20 cellular contexts compared by ENCODE assay signal in genomic region chr10:12489806-12490205, GRCh38.
"Had no signal": no experiment of that assay in that cellular context is flagged by ENCODE, and none has a peak within 500 bp of the region (broad histone marks: within the 10 kb centered on the region; RNA-seq: fewer than 3 reads in every experiment).

No MANE protein-coding gene starts in this region.

- FAIRE-seq: endometrium, urothelium cell line had no signal

- ATAC-seq: activated naive CD4-positive, alpha-beta T cell treated with anti-CD3 and anti-CD28 coated beads, Interleukin-2, amount 50 U/mL, for 72 hours; esophagus mucosa; left lung; stimulated activated naive CD8-positive, alpha-beta T cell treated with anti-CD3 and anti-CD28 coated beads, Interleukin-15, amount 100 ng/mL, for 72 hours had no signal

- H3K27ac Mint-ChIP-seq: T-helper 1 cell treated with Interleukin-12 subunit alpha and Interleukin-12 subunit beta and Interleukin-4 antibody, amounts not matched to agents 30 μg/mL and 1 μg/mL, for 36 hours had no signal

- H3K36me3 Mint-ChIP-seq: activated naive CD4-positive, alpha-beta T cell treated with anti-CD3 and anti-CD28 coated beads, Interleukin-2, amount 50 U/mL, for 72 hours had no signal

- H3K27ac ChIP-seq: dorsolateral prefrontal cortex, left lung, neutrophil, sigmoid colon, thoracic aorta had no signal

- DNase-seq: activated B cell treated with CpG ODN at 0.5 μM for 24 hours; activated CD4-positive, alpha-beta T cell treated with anti-CD3 and anti-CD28 coated beads, Interleukin-2, amount 50 U/mL, for 1 hour; activated effector memory CD4-positive, alpha-beta T cell treated with Interleukin-2 at 50 U/mL for 16 hours; amniotic stem cell; cerebellar nuclear complex; dorsolateral prefrontal cortex; glutamatergic neuron; left lung; sigmoid colon; stimulated activated CD4-positive, alpha-beta T cell treated with anti-CD3 and anti-CD28 coated beads, Interleukin-4, amount 100 ng/mL, for 1 hour; stimulated activated CD8-positive, alpha-beta memory T cell treated with anti-CD3 and anti-CD28 coated beads, Interleukin-4, amount 100 ng/mL, for 48 hours; stimulated activated naive CD8-positive, alpha-beta T cell treated with anti-CD3 and anti-CD28 coated beads, Interleukin-15, amount 100 ng/mL, for 72 hours had no signal

- H3K27me3 ChIP-seq: dorsolateral prefrontal cortex, sigmoid colon had no signal

- H3K4me3 ChIP-seq: dorsolateral prefrontal cortex, left lung, sigmoid colon, thoracic aorta had no signal

- H3K9me3 Mint-ChIP-seq: activated B cell treated with CpG ODN at 0.5 μM for 24 hours; activated naive CD4-positive, alpha-beta T cell treated with anti-CD3 and anti-CD28 coated beads, Interleukin-2, amount 50 U/mL, for 72 hours; brain; stimulated activated naive CD8-positive, alpha-beta T cell treated with anti-CD3 and anti-CD28 coated beads, Interleukin-15, amount 100 ng/mL, for 72 hours; T-helper 1 cell treated with Interleukin-12 subunit alpha and Interleukin-12 subunit beta and Interleukin-4 antibody, amounts not matched to agents 30 μg/mL and 1 μg/mL, for 36 hours had no signal

- H3K27me3 Mint-ChIP-seq: activated B cell treated with CpG ODN at 0.5 μM for 24 hours; stimulated activated naive CD8-positive, alpha-beta T cell treated with anti-CD3 and anti-CD28 coated beads, Interleukin-15, amount 100 ng/mL, for 72 hours had no signal

- H3K4me3 Mint-ChIP-seq: activated B cell treated with CpG ODN at 0.5 μM for 24 hours; brain; stimulated activated naive CD8-positive, alpha-beta T cell treated with anti-CD3 and anti-CD28 coated beads, Interleukin-15, amount 100 ng/mL, for 72 hours; T-helper 1 cell treated with Interleukin-12 subunit alpha and Interleukin-12 subunit beta and Interleukin-4 antibody, amounts not matched to agents 30 μg/mL and 1 μg/mL, for 36 hours had no signal

- H3K36me3 ChIP-seq: left lung, neutrophil, sigmoid colon, thoracic aorta had no signal

- H3K9me3 ChIP-seq: left lung, neutrophil, sigmoid colon, thoracic aorta had no signal

- H3K4me1 ChIP-seq: left lung had no signal
